In the genomic region with DNA sequence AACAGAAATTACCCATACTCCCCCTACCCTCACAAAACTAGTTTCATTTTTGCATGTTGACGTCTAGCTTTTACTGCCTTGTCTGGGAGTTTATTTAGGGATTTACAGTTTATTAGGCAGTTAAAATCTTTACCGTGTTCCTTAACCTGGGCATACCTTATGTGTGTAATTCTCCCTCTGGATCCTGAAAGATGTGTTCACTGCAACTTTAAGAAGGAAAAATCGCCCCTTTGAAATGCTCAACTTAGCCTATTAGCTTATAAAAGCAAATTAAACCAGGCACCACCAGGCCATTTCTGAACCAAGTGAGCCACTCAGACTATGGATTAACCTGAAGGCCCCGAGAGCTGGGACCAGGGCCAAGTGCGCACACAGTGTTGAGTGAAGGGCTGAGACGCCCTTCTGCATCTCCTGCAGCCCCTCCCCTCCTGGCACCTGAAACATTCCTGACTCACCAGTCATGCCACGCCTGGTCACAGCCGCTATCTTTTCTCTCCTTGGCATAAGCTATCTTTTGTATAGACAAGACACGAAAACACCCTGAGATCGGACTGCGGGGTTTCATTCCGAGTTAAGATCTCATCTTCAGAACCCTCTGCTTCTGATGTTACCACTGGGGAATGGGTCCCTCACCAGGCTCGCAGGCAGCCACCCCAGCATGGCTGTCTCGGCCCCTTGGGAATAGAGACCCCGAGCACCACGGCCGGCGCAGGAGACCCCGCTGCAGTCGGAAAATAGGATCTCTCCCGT, we compare ENCODE assay signal across 10 cellular contexts.
DNase-seq lines count a peak whose midpoint lies in the region; ATAC-seq and TF ChIP-seq lines count a peak whose summit lies in the region.
"Had no signal": no experiment of that assay in that cellular context is flagged by ENCODE, and none has a peak within 500 bp of the region (broad histone marks: within the 10 kb centered on the region; RNA-seq: fewer than 3 reads in every experiment).

No MANE protein-coding gene starts in this region.

- intact Hi-C loops in Right ventricle myocardium superior (cut with DNase I) = no loop called here

- no peak overlapping the region for H3K4me3 Mint-ChIP-seq in T-helper 2 cell treated with Interferon-gamma antibody and Interleukin-4, amounts not matched to agents 5 μg/mL and 100 μg/mL, for 36 hours

- H3K27me3 ChIP-seq in NT2/D1 (ENCODE audit: insufficient read depth, insufficient read length) = no peaks in the 10 kb centered on the region
- peaks cover 0 to 28% (median 5%) of the 10 kb centered on the region in 5 donors for H3K27me3 ChIP-seq in subcutaneous abdominal adipose tissue (ENCODE audit: control insufficient read depth in 5 of 5, insufficient read depth in 4 of 5, low read length in 5 of 5)

- H3K4me1 Mint-ChIP-seq in T-helper 2 cell treated with Interferon-gamma antibody and Interleukin-4, amounts not matched to agents 5 μg/mL and 100 μg/mL, for 36 hours (ENCODE audit: low read depth) = no peaks in the 10 kb centered on the region

- no peak overlapping the region for H3K27ac ChIP-seq in subcutaneous abdominal adipose tissue (ENCODE audit: low read depth, low read length)

- peaks cover 16% of the 10 kb centered on the region for H3K4me1 ChIP-seq in NT2/D1 (ENCODE audit: insufficient read depth, insufficient read length)
- H3K4me1 ChIP-seq in subcutaneous abdominal adipose tissue (ENCODE audit: control insufficient read depth in 5 of 5, insufficient read depth in 5 of 5, low read length in 5 of 5) = peaks cover 0 to 14% (median 10%) of the 10 kb centered on the region in 5 donors

- H3K4me3 ChIP-seq in HFF-Myc (replicated peaks; ENCODE audit: low read depth, low read length) (peak overlapping the region; percentile 16; the same call in 1 of the 2 replicates), NT2/D1 (ENCODE audit: insufficient read length, low read depth) (no peak overlapping the region), subcutaneous abdominal adipose tissue (ENCODE audit: low read depth in 1 of 5, low read length in 5 of 5) (peak overlapping the region; percentile 23 to 59 (median 47))

- no peak overlapping the region for H3K27ac Mint-ChIP-seq in T-helper 2 cell treated with Interferon-gamma antibody and Interleukin-4, amounts not matched to agents 5 μg/mL and 100 μg/mL, for 36 hours

- DNase-seq in HFF-Myc (ENCODE audit: extremely low read depth, low read depth) = peak; percentile 43
- DNase-seq in NT2/D1 (ENCODE audit: low read depth, low spot score) = no peak
- DNase-seq in Right ventricle myocardium superior = peak; percentile 67
- DNase-seq in T-helper 2 cell treated with Interferon-gamma antibody and Interleukin-4, amounts not matched to agents 5 μg/mL and 100 μg/mL, for 36 hours (ENCODE audit: low spot score) = no peak
- no peak for DNase-seq in NCI-H146 treated with DMSO at 0.1 percent for 48 hours (lab: John Stamatoyannopoulos, UW; ENCODE audit: unreplicated experiment)
- DNase-seq: activated gamma-delta T cell had no signal

- no peak for TF ChIP-seq CTCF in HFF-Myc (IDR thresholded peaks at IDR 0.05; ENCODE audit: low read depth, low read length, missing control alignments)

- H3K9me3 ChIP-seq in NT2/D1 (ENCODE audit: insufficient read depth, low read length) = no peaks in the 10 kb centered on the region
- no peaks in the 10 kb centered on the region for H3K9me3 ChIP-seq in subcutaneous abdominal adipose tissue (ENCODE audit: control insufficient read depth in 5 of 5, low read length in 5 of 5)

- H3K36me3 Mint-ChIP-seq in T-helper 2 cell treated with Interferon-gamma antibody and Interleukin-4, amounts not matched to agents 5 μg/mL and 100 μg/mL, for 36 hours (ENCODE audit: low read depth) = no peaks in the 10 kb centered on the region

- H3K9me3 Mint-ChIP-seq in T-helper 2 cell treated with Interferon-gamma antibody and Interleukin-4, amounts not matched to agents 5 μg/mL and 100 μg/mL, for 36 hours = no peaks in the 10 kb centered on the region

- H3K9ac ChIP-seq in NT2/D1 (ENCODE audit: insufficient read length, low read depth) = peak overlapping the region; percentile 9
- H3K9ac ChIP-seq in subcutaneous abdominal adipose tissue (ENCODE audit: low read length in 5 of 5) = no peak overlapping the region

- peak; percentile 77 for ATAC-seq in Right ventricle myocardium superior (ENCODE audit: poor library complexity)
- ATAC-seq in HG02885 (IDR thresholded peaks at IDR 0.05; ENCODE audit: poor library complexity, unreplicated experiment) = no peak
- no peak for ATAC-seq in HG02981 (IDR thresholded peaks at IDR 0.05; ENCODE audit: unreplicated experiment)
- ATAC-seq: left lobe of liver had no signal

- no peaks in the 10 kb centered on the region for H3K36me3 ChIP-seq in NT2/D1 (ENCODE audit: insufficient read depth, insufficient read length, low read length)
- H3K36me3 ChIP-seq in subcutaneous abdominal adipose tissue (ENCODE audit: control insufficient read depth in 5 of 5, insufficient read depth in 5 of 5, low read length in 5 of 5) = no peaks in the 10 kb centered on the region

- peaks cover 13% of the 10 kb centered on the region for H3K27me3 Mint-ChIP-seq in T-helper 2 cell treated with Interferon-gamma antibody and Interleukin-4, amounts not matched to agents 5 μg/mL and 100 μg/mL, for 36 hours (ENCODE audit: low read depth)

Comparison
In these comparisons a context has a peak if more than half of its experiments do, and no peak if none do; other contexts are left out.
1. DNase-seq: peak in HFF-Myc (single experiment) and Right ventricle myocardium superior (single experiment); none in NT2/D1 (single experiment), T-helper 2 cell treated with Interferon-gamma antibody and Interleukin-4, amounts not matched to agents 5 μg/mL and 100 μg/mL, for 36 hours (single experiment) and NCI-H146 treated with DMSO at 0.1 percent for 48 hours (single experiment).